ENCODE assay signal across 22 cellular contexts in genomic region chr12:104828015-104828414, GRCh38.
"Had no signal": no experiment of that assay in that cellular context is flagged by ENCODE, and none has a peak within 500 bp of the region (broad histone marks: within the 10 kb centered on the region; RNA-seq: fewer than 3 reads in every experiment).

No MANE protein-coding gene starts in this region.

- H3K9me3 ChIP-seq: colonic mucosa, neutrophil, vagina had no signal

- H3K4me1 ChIP-seq: colonic mucosa, lower lobe of right lung, psoas muscle, spleen, tibial artery, upper lobe of right lung, vagina had no signal

- H3K4me1 Mint-ChIP-seq: endodermal cell; naive B cell; nephron progenitor cell; stimulated activated memory B cell treated with anti-CD40 and anti-IgM and Interleukin-4, amounts not matched to agents 10 μg/mL and 1 μg/mL and 100 μg/mL, for 72 hours had no signal

- H3K27ac ChIP-seq: colonic mucosa, lower lobe of right lung, neutrophil, psoas muscle, spleen, tibial artery, upper lobe of right lung, vagina had no signal

- H3K36me3 ChIP-seq: colonic mucosa, lower lobe of right lung, neutrophil, spleen, upper lobe of right lung, vagina had no signal

- ATAC-seq: left lobe of liver; lower lobe of right lung; psoas muscle; sciatic nerve; stimulated activated memory B cell treated with anti-CD40 and anti-IgM and Interleukin-4, amounts not matched to agents 10 μg/mL and 1 μg/mL and 100 μg/mL, for 72 hours; upper lobe of right lung had no signal

- H3K4me3 Mint-ChIP-seq: endodermal cell; naive B cell; nephron progenitor cell; stimulated activated memory B cell treated with anti-CD40 and anti-IgM and Interleukin-4, amounts not matched to agents 10 μg/mL and 1 μg/mL and 100 μg/mL, for 72 hours; stimulated activated naive CD8-positive, alpha-beta T cell treated with anti-CD3 and anti-CD28 coated beads, Interleukin-15, Interleukin-2, amounts not matched to agents 100 ng/mL and 50 ng/mL, for 24 hours had no signal

- H3K27me3 ChIP-seq: colonic mucosa, neutrophil, spleen, tibial artery, upper lobe of right lung, vagina had no signal

- H3K27me3 Mint-ChIP-seq: naive B cell; stimulated activated memory B cell treated with anti-CD40 and anti-IgM and Interleukin-4, amounts not matched to agents 10 μg/mL and 1 μg/mL and 100 μg/mL, for 72 hours; stimulated activated naive CD8-positive, alpha-beta T cell treated with anti-CD3 and anti-CD28 coated beads, Interleukin-15, Interleukin-2, amounts not matched to agents 100 ng/mL and 50 ng/mL, for 24 hours had no signal

- H3K27ac Mint-ChIP-seq: endodermal cell; nephron progenitor cell; stimulated activated memory B cell treated with anti-CD40 and anti-IgM and Interleukin-4, amounts not matched to agents 10 μg/mL and 1 μg/mL and 100 μg/mL, for 72 hours; stimulated activated naive CD8-positive, alpha-beta T cell treated with anti-CD3 and anti-CD28 coated beads, Interleukin-15, Interleukin-2, amounts not matched to agents 100 ng/mL and 50 ng/mL, for 24 hours had no signal

- DNase-seq: colonic mucosa; effector CD4-positive, alpha-beta T cell; foreskin melanocyte; head of caudate nucleus; kidney glomerular epithelial cell; lower lobe of right lung; mesenchymal stem cell; naive B cell; nephron progenitor cell; retina; spleen; stimulated activated CD4-positive, alpha-beta T cell treated with anti-CD3 and anti-CD28 coated beads, Interleukin-1b, Interleukin-23, amount 100 ng/mL, for 48 hours; tibial artery; upper lobe of right lung had no signal

- H3K4me3 ChIP-seq: colonic mucosa, lower lobe of right lung, psoas muscle, spleen, tibial artery, upper lobe of right lung, vagina had no signal
